ENCODE assay signal across 1 cellular context in genomic region chr7:159198016-159198724, GRCh38.
TF ChIP-seq lines count a peak whose summit lies in the region.

No MANE protein-coding gene starts in this region.

TF ChIP-seq in HepG2, 621 proteins besides CTCF, POLR2A, EP300 and RAD21:
- TF ChIP-seq PAXIP1 (CRISPR knock-in tag; conservative IDR thresholded peaks at IDR 0.05) (no peak), TFDP1 (CRISPR knock-in tag; IDR thresholded peaks at IDR 0.05; ENCODE audit: borderline replicate concordance) (no peak), ZNF652 (CRISPR knock-in tag; IDR thresholded peaks at IDR 0.05; ENCODE audit: borderline replicate concordance, low read depth) (no peak), U2AF2 (IDR thresholded peaks at IDR 0.05; ENCODE audit: low read depth, low read length) (no peak), SPEN (CRISPR knock-in tag; IDR thresholded peaks at IDR 0.05; ENCODE audit: low read depth) (no peak), ZNF343 (CRISPR knock-in tag; IDR thresholded peaks at IDR 0.05) (no peak), MNT (IDR thresholded peaks at IDR 0.05) (peak; percentile 93)
